30 cellular contexts compared by ENCODE assay signal in genomic region chr20:49843770-49844169, GRCh38. TPM values are rescaled to one million over a fixed set of nuclear protein-coding genes. Genes with fewer than 3 reads are reported as not detected.
DNase-seq lines count a peak whose midpoint lies in the region; ATAC-seq and TF ChIP-seq lines count a peak whose summit lies in the region.
"Had no signal": no experiment of that assay in that cellular context is flagged by ENCODE, and none has a peak within 500 bp of the region (broad histone marks: within the 10 kb centered on the region; RNA-seq: fewer than 3 reads in every experiment).

No MANE protein-coding gene starts in this region.

- H3K27me3 Mint-ChIP-seq in activated T-helper 17 cell treated with anti-CD3 and anti-CD28 coated beads, Interleukin-2, amount 50 U/mL, for 72 hours = no peaks in the 10 kb centered on the region
- H3K27me3 Mint-ChIP-seq in naive thymus-derived CD4-positive, alpha-beta T cell = no peaks in the 10 kb centered on the region
- H3K27me3 Mint-ChIP-seq: dendritic cell treated with granulocyte-macrophage colony-stimulating factor and Interleukin-4, amounts not matched to agents 40 ng/mL and 50 ng/mL, for 4 days; T-cell had no signal

- intact Hi-C loops in right cardiac atrium (cut with DNase I) = loop anchor here in 3 of 4 donors (10.0 kb wide), 2 partner anchors 229 to 299 kb away; no protein-coding TSS in a partner anchor
- intact Hi-C loops in left ventricle myocardium inferior (cut with micrococcal nuclease) = loop anchor here (5.0 kb wide), 1 partner anchor 231 kb away; no protein-coding TSS in a partner anchor
- intact Hi-C loops in naive thymus-derived CD4-positive, alpha-beta T cell (cut with micrococcal nuclease) = no loop called here
- intact Hi-C loops in tibial artery (cut with DNase I; ENCODE audit: low total_unique reads) = loop anchor here (10.0 kb wide), 1 partner anchor 229 kb away; no protein-coding TSS in a partner anchor
- intact Hi-C loops in upper lobe of right lung (cut with DNase I) = no loop called here

- 44% methylated on average over 3 of the region's 3 CpGs for WGBS in right cardiac atrium

- TF ChIP-seq CTCF in left ventricle myocardium inferior (IDR thresholded peaks at IDR 0.05; ENCODE audit: borderline replicate concordance) (no peak), tibial artery (IDR thresholded peaks at IDR 0.05) (no peak), upper lobe of right lung (IDR thresholded peaks at IDR 0.05) (no peak)

- DNase-seq in right cardiac atrium (no peak), left ventricle myocardium inferior (no peak), tibial artery (no peak), NCI-H187 treated with DMSO at 0.1 percent for 48 hours (lab: John Stamatoyannopoulos, UW) (no peak), NCI-H2196 (lab: John Stamatoyannopoulos, UW; ENCODE audit: unreplicated experiment) (no peak), upper lobe of right lung (no peak)
- no peak for DNase-seq in naive thymus-derived CD4-positive, alpha-beta T cell
- DNase-seq: ACHN; activated CD4-positive, alpha-beta T cell treated with anti-CD3 and anti-CD28 coated beads for 4 hours; activated CD8-positive, alpha-beta memory T cell treated with anti-CD3 and anti-CD28 coated beads for 24 hours; activated naive CD4-positive, alpha-beta T cell treated with Interleukin-2 at 50 U/mL for 16 hours; activated T-cell treated with anti-CD3 and anti-CD28 coated beads, Interleukin-2, amount 50 U/mL, for 4 hours; DMS79; GDM1; hippocampal formation; IMR-90; left cardiac atrium; natural killer cell; NCI-H1092 treated with DMSO at 0.1 percent for 48 hours; NCI-H1930; NCI-H526; NK-92 treated with Interleukin-12 subunit alpha and Interleukin-12 subunit beta, amount 100 ng/mL, for 24 hours; Peyer's patch; stimulated activated CD4-positive, alpha-beta T cell treated with anti-CD3 and anti-CD28 coated beads, Interleukin-2, amount 100 ng/mL, for 24 hours; substantia nigra; T-cell had no signal

- H3K27ac Mint-ChIP-seq in activated T-helper 17 cell treated with anti-CD3 and anti-CD28 coated beads, Interleukin-2, amount 50 U/mL, for 72 hours = peak overlapping the region; percentile 82
- peak overlapping the region in 5 of 9 donors; percentile 1 to 81 (median 21) for H3K27ac Mint-ChIP-seq in naive thymus-derived CD4-positive, alpha-beta T cell
- H3K27ac Mint-ChIP-seq: dendritic cell treated with granulocyte-macrophage colony-stimulating factor and Interleukin-4, amounts not matched to agents 40 ng/mL and 50 ng/mL, for 4 days had no signal

- no peak overlapping the region for H3K4me3 ChIP-seq in right cardiac atrium (ENCODE audit: low read length)
- H3K4me3 ChIP-seq in left ventricle myocardium inferior = no peak overlapping the region
- H3K4me3 ChIP-seq in naive thymus-derived CD4-positive, alpha-beta T cell (ENCODE audit: low read length) = no peak overlapping the region
- no peak overlapping the region for H3K4me3 ChIP-seq in tibial artery
- no peak overlapping the region for H3K4me3 ChIP-seq in upper lobe of right lung
- H3K4me3 ChIP-seq: BLaER1, Peyer's patch, smooth muscle cell had no signal

- H3K4me3 Mint-ChIP-seq in activated T-helper 17 cell treated with anti-CD3 and anti-CD28 coated beads, Interleukin-2, amount 50 U/mL, for 72 hours = no peak overlapping the region
- H3K4me3 Mint-ChIP-seq in naive thymus-derived CD4-positive, alpha-beta T cell = no peak overlapping the region
- H3K4me3 Mint-ChIP-seq: activated T-cell treated with anti-CD3 and anti-CD28 coated beads, Interleukin-2, amount 50 U/mL, for 4 hours; dendritic cell treated with granulocyte-macrophage colony-stimulating factor and Interleukin-4, amounts not matched to agents 40 ng/mL and 50 ng/mL, for 4 days; natural killer cell; T-cell had no signal

- H3K4me1 ChIP-seq in right cardiac atrium (ENCODE audit: control insufficient read depth, insufficient read depth, low read length) = peaks cover 1% of the 10 kb centered on the region
- H3K4me1 ChIP-seq in left ventricle myocardium inferior = peaks cover 13% of the 10 kb centered on the region
- H3K4me1 ChIP-seq in naive thymus-derived CD4-positive, alpha-beta T cell (ENCODE audit: control insufficient read depth in 2 of 2, insufficient read depth in 2 of 2, low read length in 2 of 2) = no peaks in the 10 kb centered on the region
- H3K4me1 ChIP-seq in tibial artery = peaks cover 0 to 26% (median 5%) of the 10 kb centered on the region in 4 donors
- H3K4me1 ChIP-seq in upper lobe of right lung = no peaks in the 10 kb centered on the region
- H3K4me1 ChIP-seq: Peyer's patch had no signal

- no peaks in the 10 kb centered on the region for H3K9me3 Mint-ChIP-seq in activated T-helper 17 cell treated with anti-CD3 and anti-CD28 coated beads, Interleukin-2, amount 50 U/mL, for 72 hours
- H3K9me3 Mint-ChIP-seq in naive thymus-derived CD4-positive, alpha-beta T cell = peaks cover 0 to 2% (median 0%) of the 10 kb centered on the region in 11 donors
- H3K9me3 Mint-ChIP-seq: activated T-cell treated with anti-CD3 and anti-CD28 coated beads, Interleukin-2, amount 50 U/mL, for 4 hours; dendritic cell treated with granulocyte-macrophage colony-stimulating factor and Interleukin-4, amounts not matched to agents 40 ng/mL and 50 ng/mL, for 4 days; natural killer cell; T-cell had no signal

- H3K36me3 Mint-ChIP-seq in activated T-helper 17 cell treated with anti-CD3 and anti-CD28 coated beads, Interleukin-2, amount 50 U/mL, for 72 hours (ENCODE audit: low read depth) = peaks cover 58% of the 10 kb centered on the region
- H3K36me3 Mint-ChIP-seq in naive thymus-derived CD4-positive, alpha-beta T cell = peaks cover 1 to 28% (median 25%) of the 10 kb centered on the region in 5 donors
- H3K36me3 Mint-ChIP-seq: natural killer cell had no signal

- H3K4me1 Mint-ChIP-seq in activated T-helper 17 cell treated with anti-CD3 and anti-CD28 coated beads, Interleukin-2, amount 50 U/mL, for 72 hours = no peaks in the 10 kb centered on the region
- peaks cover 0 to 7% (median 2%) of the 10 kb centered on the region in 7 donors for H3K4me1 Mint-ChIP-seq in naive thymus-derived CD4-positive, alpha-beta T cell

- CTCF ChIA-PET in naive thymus-derived CD4-positive, alpha-beta T cell (lab: Charles Lee) = interaction anchor here (1.0 kb wide), 1 partner anchor 233 kb away, joined by 3 read pairs; no protein-coding TSS in a partner anchor

- peak; percentile 22 to 29 for ATAC-seq in right cardiac atrium
- ATAC-seq in activated T-helper 17 cell treated with anti-CD3 and anti-CD28 coated beads, Interleukin-2, amount 50 U/mL, for 72 hours (replicated peaks) = no peak
- no peak for ATAC-seq in naive thymus-derived CD4-positive, alpha-beta T cell
- no peak for ATAC-seq in upper lobe of right lung
- ATAC-seq: activated T-cell treated with anti-CD3 and anti-CD28 coated beads, Interleukin-2, amount 50 U/mL, for 4 hours; left cardiac atrium; natural killer cell; T-cell had no signal

- no peak overlapping the region for H3K27ac ChIP-seq in right cardiac atrium (ENCODE audit: low read length)
- no peak overlapping the region for H3K27ac ChIP-seq in left ventricle myocardium inferior (replicated peaks)
- no peak overlapping the region for H3K27ac ChIP-seq in naive thymus-derived CD4-positive, alpha-beta T cell (ENCODE audit: low read depth, low read length)
- peak overlapping the region; percentile 55 to 64 for H3K27ac ChIP-seq in tibial artery
- H3K27ac ChIP-seq in upper lobe of right lung = no peak overlapping the region
- H3K27ac ChIP-seq: BLaER1, Peyer's patch had no signal

- H3K27me3 ChIP-seq in right cardiac atrium (ENCODE audit: control insufficient read depth, insufficient read depth) (no peaks in the 10 kb centered on the region), left ventricle myocardium inferior (ENCODE audit: low read depth) (no peaks in the 10 kb centered on the region), tibial artery (no peaks in the 10 kb centered on the region), upper lobe of right lung (no peaks in the 10 kb centered on the region)
- no peaks in the 10 kb centered on the region for H3K27me3 ChIP-seq in naive thymus-derived CD4-positive, alpha-beta T cell (ENCODE audit: control insufficient read depth in 2 of 2, insufficient read depth in 2 of 2, low read length in 2 of 2)
- H3K27me3 ChIP-seq: BLaER1, Peyer's patch had no signal

- H3K36me3 ChIP-seq in left ventricle myocardium inferior = peaks cover 23% of the 10 kb centered on the region
- H3K36me3 ChIP-seq in naive thymus-derived CD4-positive, alpha-beta T cell (ENCODE audit: control insufficient read depth in 2 of 3, insufficient read depth in 3 of 3, low read length in 3 of 3) = peaks cover 0 to 30% (median 8%) of the 10 kb centered on the region in 3 experiments
- peaks cover 8 to 22% (median 8%) of the 10 kb centered on the region in 3 donors for H3K36me3 ChIP-seq in tibial artery
- H3K36me3 ChIP-seq in upper lobe of right lung = peaks cover 10% of the 10 kb centered on the region

- no peaks in the 10 kb centered on the region for H3K9me3 ChIP-seq in right cardiac atrium (ENCODE audit: control insufficient read depth, low read length)
- H3K9me3 ChIP-seq in left ventricle myocardium inferior (replicated peaks) = peaks cover 6% of the 10 kb centered on the region
- H3K9me3 ChIP-seq in naive thymus-derived CD4-positive, alpha-beta T cell (ENCODE audit: control insufficient read depth in 2 of 3, low read length in 3 of 3) = no peaks in the 10 kb centered on the region
- no peaks in the 10 kb centered on the region for H3K9me3 ChIP-seq in tibial artery
- no peaks in the 10 kb centered on the region for H3K9me3 ChIP-seq in upper lobe of right lung
- H3K9me3 ChIP-seq: Peyer's patch had no signal

- POLR2A ChIA-PET in naive thymus-derived CD4-positive, alpha-beta T cell (lab: Charles Lee) = no interaction called here

RNA-seq across cellular contexts. Expression of gene SLC9A8, which starts 31.1 kb away (rescaled TPM):
- total RNA-seq in right cardiac atrium = 1 to 10 TPM; 6.9 to 7.3 (median 7.3) TPM
- polyA plus RNA-seq in right cardiac atrium = 6.0 TPM
- 4.6 TPM for total RNA-seq in left ventricle myocardium inferior
- 10 to 100 TPM; 17.7 to 18.3 TPM for total RNA-seq in activated T-helper 17 cell treated with anti-CD3 and anti-CD28 coated beads, Interleukin-2, amount 50 U/mL, for 72 hours
- 10 to 100 TPM; 21.7 to 42.5 (median 25.7) TPM for total RNA-seq in naive thymus-derived CD4-positive, alpha-beta T cell
- polyA plus RNA-seq in naive thymus-derived CD4-positive, alpha-beta T cell = 1 to 10 TPM; 6.2 to 7.2 TPM
- 15.0 TPM for total RNA-seq in upper lobe of right lung

Comparison
In these comparisons a context has a peak if more than half of its experiments do, and no peak if none do; other contexts are left out.
1. ATAC-seq: peak in right cardiac atrium (2 of 2); none in activated T-helper 17 cell treated with anti-CD3 and anti-CD28 coated beads, Interleukin-2, amount 50 U/mL, for 72 hours (single experiment), naive thymus-derived CD4-positive, alpha-beta T cell (single experiment) and upper lobe of right lung (single experiment).
2. H3K27ac ChIP-seq: peak in tibial artery (2 of 2); none in right cardiac atrium (single experiment), left ventricle myocardium inferior (single experiment), naive thymus-derived CD4-positive, alpha-beta T cell (single experiment) and upper lobe of right lung (single experiment).
3. intact Hi-C loops: an anchor here in right cardiac atrium (10.0 kb wide), left ventricle myocardium inferior (5.0 kb wide) and tibial artery (10.0 kb wide); none called in naive thymus-derived CD4-positive, alpha-beta T cell and upper lobe of right lung.